In the genomic region with DNA sequence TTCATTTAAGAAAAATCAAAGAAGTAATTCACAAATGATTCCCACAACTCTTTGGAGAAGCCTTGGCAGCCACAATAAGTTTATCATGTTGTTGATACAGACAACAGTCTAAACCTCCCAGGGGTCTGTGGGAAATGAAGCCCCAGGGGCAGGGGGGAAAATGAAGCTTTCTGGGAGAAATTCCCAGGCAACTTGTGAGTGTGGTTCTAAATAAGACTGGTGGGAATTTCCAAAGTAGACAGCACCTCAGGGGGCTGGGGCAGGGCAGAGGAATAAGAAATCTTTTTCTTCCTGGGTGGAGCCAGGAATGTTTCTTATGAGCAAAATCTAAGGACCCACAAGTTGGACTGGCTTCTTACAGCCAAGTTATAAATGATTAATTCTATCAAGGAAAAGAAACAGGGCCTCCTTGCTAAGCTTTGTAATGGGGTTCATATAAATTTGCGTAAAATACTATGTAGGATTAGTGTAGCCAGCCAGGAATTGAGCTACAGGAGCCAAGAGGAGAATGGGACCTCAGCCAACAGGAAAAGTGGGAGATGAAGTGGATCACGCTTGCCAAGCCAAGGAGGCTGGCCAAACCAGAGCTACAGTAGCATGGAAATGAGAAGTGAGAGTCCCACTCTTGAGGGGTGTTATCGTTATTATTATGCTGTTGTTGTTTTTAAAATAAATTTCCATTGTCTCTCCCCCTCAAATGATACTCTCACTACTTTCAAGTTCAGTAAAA, we compare ENCODE assay signal across 15 cellular contexts.
DNase-seq lines count a peak whose midpoint lies in the region; ATAC-seq, FAIRE-seq and TF ChIP-seq lines count a peak whose summit lies in the region.
"Had no signal": no experiment of that assay in that cellular context is flagged by ENCODE, and none has a peak within 500 bp of the region (broad histone marks: within the 10 kb centered on the region; RNA-seq: fewer than 3 reads in every experiment).

No MANE protein-coding gene starts in this region.

- H3K9me3 ChIP-seq in body of pancreas (no peaks in the 10 kb centered on the region), subcutaneous abdominal adipose tissue (ENCODE audit: control insufficient read depth in 5 of 5, low read length in 5 of 5) (no peaks in the 10 kb centered on the region)

- WGBS in body of pancreas, 2 donors = 36 to 47% methylated on average over 3 of the region's 3 CpGs

- TF ChIP-seq POLR2A in body of pancreas (IDR thresholded peaks at IDR 0.05) = no peak

- H3K4me3 Mint-ChIP-seq in activated naive CD4-positive, alpha-beta T cell treated with anti-CD3 and anti-CD28 coated beads for 36 hours = no peak overlapping the region
- H3K4me3 Mint-ChIP-seq: activated CD8-positive, alpha-beta memory T cell treated with anti-CD3 and anti-CD28 coated beads, Interleukin-2, amount 10 ng/mL, durations not matched to agents 7 days and 5 days; activated naive CD8-positive, alpha-beta T cell treated with anti-CD3 and anti-CD28 coated beads, Interleukin-2, amount 10 ng/mL, durations not matched to agents 7 days and 5 days; CD4-positive, CD25-positive, alpha-beta regulatory T cell had no signal

- H3K27ac ChIP-seq in body of pancreas (no peak overlapping the region), subcutaneous abdominal adipose tissue (ENCODE audit: low read depth, low read length) (peak overlapping the region; percentile 27)

- CTCF ChIA-PET in activated naive CD4-positive, alpha-beta T cell treated with anti-CD3 and anti-CD28 coated beads for 36 hours (lab: Charles Lee) = no interaction called here

- intact Hi-C loops in body of pancreas (cut with DNase I) = no loop called here
- intact Hi-C loops in activated naive CD4-positive, alpha-beta T cell treated with anti-CD3 and anti-CD28 coated beads for 36 hours (cut with micrococcal nuclease) = no loop called here

- no peaks in the 10 kb centered on the region for H3K9me3 Mint-ChIP-seq in activated naive CD4-positive, alpha-beta T cell treated with anti-CD3 and anti-CD28 coated beads for 36 hours
- H3K9me3 Mint-ChIP-seq: activated naive CD8-positive, alpha-beta T cell treated with anti-CD3 and anti-CD28 coated beads, Interleukin-2, amount 10 ng/mL, durations not matched to agents 7 days and 5 days had no signal

- no peak overlapping the region for H3K4me3 ChIP-seq in body of pancreas
- no peak overlapping the region for H3K4me3 ChIP-seq in subcutaneous abdominal adipose tissue (ENCODE audit: low read depth in 1 of 5, low read length in 5 of 5)

- no peaks in the 10 kb centered on the region for H3K36me3 Mint-ChIP-seq in activated naive CD4-positive, alpha-beta T cell treated with anti-CD3 and anti-CD28 coated beads for 36 hours (ENCODE audit: low read depth)
- H3K36me3 Mint-ChIP-seq: activated CD8-positive, alpha-beta memory T cell treated with anti-CD3 and anti-CD28 coated beads, Interleukin-2, amount 10 ng/mL, durations not matched to agents 7 days and 5 days; activated naive CD8-positive, alpha-beta T cell treated with anti-CD3 and anti-CD28 coated beads, Interleukin-2, amount 10 ng/mL, durations not matched to agents 7 days and 5 days; CD4-positive, CD25-positive, alpha-beta regulatory T cell had no signal

- DNase-seq in NCI-H1092 treated with DMSO at 0.1 percent for 48 hours (lab: John Stamatoyannopoulos, UW) (peak; percentile 38), body of pancreas (peak; percentile 20 to 58 (median 34)), kidney tubule cell (ENCODE audit: low spot score) (peak; percentile 6), mesenteric fat pad (ENCODE audit: low spot score) (no peak), germinal center (ENCODE audit: low spot score) (no peak), RCC 7860 (ENCODE audit: low spot score) (no peak)
- no peak for DNase-seq in activated naive CD4-positive, alpha-beta T cell treated with anti-CD3 and anti-CD28 coated beads for 36 hours
- DNase-seq: activated CD8-positive, alpha-beta memory T cell treated with anti-CD3 and anti-CD28 coated beads, Interleukin-2, amount 10 ng/mL, durations not matched to agents 7 days and 5 days; activated naive CD8-positive, alpha-beta T cell treated with anti-CD3 and anti-CD28 coated beads, Interleukin-2, amount 10 ng/mL, durations not matched to agents 7 days and 5 days; CD4-positive, CD25-positive, alpha-beta regulatory T cell; effector CD8-positive, alpha-beta T cell; midbrain; NCI-H510A treated with DMSO at 0.1 percent for 48 hours; retina had no signal

- no peak overlapping the region for H3K27ac Mint-ChIP-seq in activated naive CD4-positive, alpha-beta T cell treated with anti-CD3 and anti-CD28 coated beads for 36 hours
- H3K27ac Mint-ChIP-seq: activated CD8-positive, alpha-beta memory T cell treated with anti-CD3 and anti-CD28 coated beads, Interleukin-2, amount 10 ng/mL, durations not matched to agents 7 days and 5 days; activated naive CD8-positive, alpha-beta T cell treated with anti-CD3 and anti-CD28 coated beads, Interleukin-2, amount 10 ng/mL, durations not matched to agents 7 days and 5 days; CD4-positive, CD25-positive, alpha-beta regulatory T cell had no signal

- H3K27me3 Mint-ChIP-seq in activated naive CD4-positive, alpha-beta T cell treated with anti-CD3 and anti-CD28 coated beads for 36 hours (ENCODE audit: low read depth) = peaks cover 15% of the 10 kb centered on the region

- H3K4me1 ChIP-seq in body of pancreas (no peaks in the 10 kb centered on the region), subcutaneous abdominal adipose tissue (ENCODE audit: control insufficient read depth in 5 of 5, insufficient read depth in 5 of 5, low read length in 5 of 5) (peaks cover 8 to 32% (median 16%) of the 10 kb centered on the region in 5 donors)

- H3K27me3 ChIP-seq in body of pancreas = no peaks in the 10 kb centered on the region
- H3K27me3 ChIP-seq in subcutaneous abdominal adipose tissue (ENCODE audit: control insufficient read depth in 5 of 5, insufficient read depth in 4 of 5, low read length in 5 of 5) = no peaks in the 10 kb centered on the region

- no peak overlapping the region for H3K9ac ChIP-seq in subcutaneous abdominal adipose tissue (ENCODE audit: low read length in 5 of 5)

- H3K36me3 ChIP-seq in body of pancreas (replicated peaks in 1 of 2; ENCODE audit: insufficient read depth in 1 of 2, low read depth in 2 of 2) (no peaks in the 10 kb centered on the region), subcutaneous abdominal adipose tissue (ENCODE audit: control insufficient read depth in 5 of 5, insufficient read depth in 5 of 5, low read length in 5 of 5) (no peaks in the 10 kb centered on the region)

- H3K4me1 Mint-ChIP-seq in activated naive CD4-positive, alpha-beta T cell treated with anti-CD3 and anti-CD28 coated beads for 36 hours (ENCODE audit: low read depth) = no peaks in the 10 kb centered on the region
- H3K4me1 Mint-ChIP-seq: activated CD8-positive, alpha-beta memory T cell treated with anti-CD3 and anti-CD28 coated beads, Interleukin-2, amount 10 ng/mL, durations not matched to agents 7 days and 5 days; activated naive CD8-positive, alpha-beta T cell treated with anti-CD3 and anti-CD28 coated beads, Interleukin-2, amount 10 ng/mL, durations not matched to agents 7 days and 5 days; CD4-positive, CD25-positive, alpha-beta regulatory T cell had no signal

- no peak for ATAC-seq in body of pancreas
- ATAC-seq: activated CD8-positive, alpha-beta memory T cell treated with anti-CD3 and anti-CD28 coated beads, Interleukin-2, amount 10 ng/mL, durations not matched to agents 7 days and 5 days had no signal

- no peak for FAIRE-seq in RCC 7860 (lab: Jason Lieb, UNC)

- no peak for TF ChIP-seq CTCF in body of pancreas (IDR thresholded peaks at IDR 0.05)

Comparison
In these comparisons a context has a peak if more than half of its experiments do, and no peak if none do; other contexts are left out.
1. DNase-seq: peak in NCI-H1092 treated with DMSO at 0.1 percent for 48 hours (single experiment), body of pancreas (4 of 4) and kidney tubule cell (single experiment); none in mesenteric fat pad (single experiment), germinal center (single experiment), RCC 7860 (single experiment) and activated naive CD4-positive, alpha-beta T cell treated with anti-CD3 and anti-CD28 coated beads for 36 hours (single experiment).